Comparison of ENCODE assay signal across 29 cellular contexts in the genomic region with DNA sequence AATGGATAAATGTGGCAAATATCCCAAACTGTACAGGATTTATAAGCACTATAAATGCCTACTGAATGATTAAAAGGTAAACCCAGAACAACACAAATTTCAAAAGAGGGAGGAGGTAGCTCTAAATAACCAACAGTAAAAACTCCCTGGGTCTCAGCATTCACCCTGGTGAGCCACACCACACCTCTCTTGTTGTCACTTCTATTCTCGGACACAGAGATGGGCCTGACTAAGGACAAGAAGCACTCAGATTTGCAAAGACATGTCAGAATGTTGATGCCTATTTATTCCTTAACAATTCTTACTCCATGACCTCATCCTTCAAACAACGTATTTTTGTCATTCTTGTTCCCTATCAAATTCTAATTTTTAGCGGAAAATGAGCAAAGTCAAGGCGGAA. TPM values are rescaled to one million over a fixed set of nuclear protein-coding genes. Genes with fewer than 3 reads are reported as not detected.
"Had no signal": no experiment of that assay in that cellular context is flagged by ENCODE, and none has a peak within 500 bp of the region (broad histone marks: within the 10 kb centered on the region; RNA-seq: fewer than 3 reads in every experiment).

No MANE protein-coding gene starts in this region.

- H3K27ac ChIP-seq: colonic mucosa, foreskin keratinocyte, gastroesophageal sphincter, heart left ventricle, neural progenitor cell, parathyroid adenoma, skin epidermis, spleen, testis, tibial artery, upper lobe of left lung, uterus had no signal

- H2AFZ ChIP-seq: neural progenitor cell, parathyroid adenoma had no signal

- ATAC-seq: foreskin keratinocyte; gastroesophageal sphincter; heart left ventricle; left lobe of liver; mucosa of descending colon; naive thymus-derived CD4-positive, alpha-beta T cell; sciatic nerve; stimulated activated memory B cell treated with anti-CD40 and anti-IgM and Interleukin-4, amounts not matched to agents 10 μg/mL and 1 μg/mL and 100 μg/mL, for 72 hours; stimulated activated naive CD8-positive, alpha-beta T cell treated with anti-CD3 and anti-CD28 coated beads, Interleukin-15, Interleukin-2, amounts not matched to agents 100 U/mL and 50 U/mL, for 24 hours had no signal

- H3K27me3 Mint-ChIP-seq: progenitor cell of endocrine pancreas had no signal

- H3K4me1 Mint-ChIP-seq: central memory CD8-positive, alpha-beta T cell; memory B cell; naive thymus-derived CD4-positive, alpha-beta T cell; stimulated activated memory B cell treated with anti-CD40 and anti-IgM and Interleukin-4, amounts not matched to agents 10 μg/mL and 1 μg/mL and 100 μg/mL, for 72 hours had no signal

- H3K4me3 ChIP-seq: colonic mucosa, gastroesophageal sphincter, heart left ventricle, lung, mucosa of descending colon, neural progenitor cell, skin epidermis, spleen, testis, tibial artery, upper lobe of left lung, uterus had no signal

- H3K9ac ChIP-seq: neural progenitor cell, parathyroid adenoma had no signal

- H3K27me3 ChIP-seq: colonic mucosa, foreskin keratinocyte, gastroesophageal sphincter, heart left ventricle, neural progenitor cell, testis, upper lobe of left lung, uterus had no signal

- H3K4me1 ChIP-seq: colonic mucosa, heart left ventricle, parathyroid adenoma, spleen, testis, tibial artery, upper lobe of left lung, uterus had no signal

- H3K9me3 Mint-ChIP-seq: central memory CD8-positive, alpha-beta T cell; nephron had no signal

- H3K27ac Mint-ChIP-seq: dendritic cell treated with granulocyte-macrophage colony-stimulating factor and Interleukin-4, amounts not matched to agents 40 ng/mL and 50 ng/mL, for 4 days; memory B cell; mesothelial cell of epicardium; naive thymus-derived CD4-positive, alpha-beta T cell; nephron; neural progenitor cell; progenitor cell of endocrine pancreas; stimulated activated memory B cell treated with anti-CD40 and anti-IgM and Interleukin-4, amounts not matched to agents 10 μg/mL and 1 μg/mL and 100 μg/mL, for 72 hours had no signal

- H3K4me2 ChIP-seq: neural progenitor cell had no signal

- H3K36me3 Mint-ChIP-seq: neural progenitor cell; stimulated activated memory B cell treated with anti-CD40 and anti-IgM and Interleukin-4, amounts not matched to agents 10 μg/mL and 1 μg/mL and 100 μg/mL, for 72 hours had no signal

- DNase-seq: colonic mucosa; effector CD8-positive, alpha-beta T cell; heart left ventricle; hypothalamus; mucosa of descending colon; naive thymus-derived CD4-positive, alpha-beta T cell; spleen; stimulated activated CD4-positive, alpha-beta T cell treated with anti-CD3 and anti-CD28 coated beads, Interleukin-4, amount 100 ng/mL, for 4 hours; stimulated activated naive CD8-positive, alpha-beta T cell treated with anti-CD3 and anti-CD28 coated beads, Interleukin-15, Interleukin-2, amounts not matched to agents 100 U/mL and 50 U/mL, for 24 hours; substantia nigra; testis; tibial artery; uterus had no signal

- H3K79me2 ChIP-seq: parathyroid adenoma had no signal

- H3K9me3 ChIP-seq: colonic mucosa, mucosa of descending colon, testis, tibial artery, uterus had no signal

- H3K4me3 Mint-ChIP-seq: central memory CD8-positive, alpha-beta T cell; dendritic cell treated with granulocyte-macrophage colony-stimulating factor and Interleukin-4, amounts not matched to agents 40 ng/mL and 50 ng/mL, for 4 days; memory B cell; mesothelial cell of epicardium; naive thymus-derived CD4-positive, alpha-beta T cell; nephron; neural progenitor cell; stimulated activated memory B cell treated with anti-CD40 and anti-IgM and Interleukin-4, amounts not matched to agents 10 μg/mL and 1 μg/mL and 100 μg/mL, for 72 hours had no signal

- H3K36me3 ChIP-seq: colonic mucosa, gastroesophageal sphincter, heart left ventricle, neural progenitor cell, spleen, tibial artery, upper lobe of left lung, uterus had no signal

RNA-seq across cellular contexts. Expression of a gene that starts 14.7 kb away (rescaled TPM):
- polyA plus RNA-seq: naive thymus-derived CD4-positive, alpha-beta T cell had no signal
